In the genomic region with DNA sequence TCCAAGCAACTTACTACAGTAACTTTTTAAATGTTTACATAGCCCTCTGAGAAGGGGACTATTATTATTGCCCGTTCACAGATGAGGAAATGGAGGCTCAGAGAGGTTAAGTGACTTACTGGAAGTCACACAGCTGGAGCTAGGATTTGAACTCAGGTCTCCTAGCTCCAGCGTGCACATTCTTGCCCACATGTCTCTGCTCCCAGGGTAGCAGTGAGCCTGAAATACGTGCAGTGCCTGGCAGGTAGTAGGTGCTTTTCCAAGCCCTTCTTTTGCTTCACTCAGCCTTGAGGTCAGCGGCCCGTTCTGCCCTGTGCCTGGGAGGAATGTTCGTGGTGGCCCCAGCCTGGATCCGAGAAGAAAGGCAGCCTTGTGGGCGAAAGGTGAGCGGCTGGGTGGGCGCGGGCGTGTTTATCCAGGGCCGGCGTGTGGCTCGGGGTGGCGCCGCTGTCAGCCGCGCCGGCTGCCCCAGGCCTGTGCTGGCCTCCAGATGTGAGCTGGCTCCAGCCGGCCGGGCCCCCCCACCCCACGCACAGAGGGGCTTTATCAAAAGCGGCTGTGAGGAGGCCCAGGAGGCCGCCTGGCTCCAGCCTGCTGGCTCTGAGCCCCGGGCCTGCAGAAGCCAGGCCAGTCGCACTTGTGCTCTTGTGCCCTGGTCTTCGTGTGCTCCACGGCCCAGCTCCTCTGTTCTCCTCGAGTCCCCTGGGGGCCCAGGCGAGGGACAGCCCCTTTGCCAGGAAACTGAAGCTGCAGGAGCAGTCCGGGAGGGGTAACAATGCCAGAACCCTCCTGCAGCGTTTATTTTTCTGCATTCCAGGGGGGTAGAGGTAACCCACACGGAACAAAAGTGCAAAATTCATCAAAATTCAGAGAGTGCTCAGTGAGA, we compare ENCODE assay signal across 9 cellular contexts. TPM values are rescaled to one million over a fixed set of nuclear protein-coding genes. Genes with fewer than 3 reads are reported as not detected.
A peak's percentile ranks its signal among the peaks of the same experiment; 100 is the strongest.
DNase-seq lines count a peak whose midpoint lies in the region; ATAC-seq, FAIRE-seq and TF ChIP-seq lines count a peak whose summit lies in the region.
"Had no signal": no experiment of that assay in that cellular context is flagged by ENCODE, and none has a peak within 500 bp of the region (broad histone marks: within the 10 kb centered on the region; RNA-seq: fewer than 3 reads in every experiment).

No MANE protein-coding gene starts in this region.

- DNase-seq in GM23338 (ENCODE audit: low spot score): no peak
- peak; percentile 81 for DNase-seq in astrocyte of the spinal cord (ENCODE audit: low read depth, low spot score)
- DNase-seq in kidney: peak; percentile 85
- DNase-seq in germinal center (ENCODE audit: low spot score): no peak
- DNase-seq in HPDE6-E6E7 (ENCODE audit: extremely low spot score): no peak
- DNase-seq: activated CD4-positive, alpha-beta T cell treated with anti-CD3 and anti-CD28 coated beads, Interleukin-2, amount 10 ng/mL, durations not matched to agents 7 days and 5 days had no signal

- in situ Hi-C loops in astrocyte of the spinal cord (cut with HindIII; ENCODE audit: low sequenced_read_pairs): no loop called here

- no peak for TF ChIP-seq CTCF in GM23338 (conservative IDR thresholded peaks at IDR 0.05; ENCODE audit: low read depth in 2 of 2)
- TF ChIP-seq CTCF in astrocyte of the spinal cord (IDR thresholded peaks at IDR 0.05; ENCODE audit: low read depth, low read length): no peak
- TF ChIP-seq CTCF in kidney (IDR thresholded peaks at IDR 0.05; ENCODE audit: borderline replicate concordance, extremely low read depth, insufficient read depth): no peak

- no peaks in the 10 kb centered on the region for H3K36me3 ChIP-seq in GM23338 (ENCODE audit: insufficient read depth)
- no peaks in the 10 kb centered on the region for H3K36me3 ChIP-seq in kidney (ENCODE audit: control insufficient read depth in 1 of 2, insufficient read depth in 2 of 2, low read length in 2 of 2)
- no peaks in the 10 kb centered on the region for H3K36me3 ChIP-seq in skeletal muscle satellite cell (ENCODE audit: insufficient read depth, low read length)

- intact Hi-C loops in kidney (cut with DNase I): no loop called here

- FAIRE-seq in kidney (lab: Jason Lieb, UNC): no peak

- H2AFZ ChIP-seq in GM23338: peak overlapping the region; percentile 96

- H3K9me3 ChIP-seq in kidney (ENCODE audit: control insufficient read depth in 1 of 2, low read length in 2 of 2) (no peaks in the 10 kb centered on the region), skeletal muscle satellite cell (replicated peaks; ENCODE audit: low read length) (no peaks in the 10 kb centered on the region)

- H3K27ac Mint-ChIP-seq in GM23338: no peak overlapping the region
- H3K27ac Mint-ChIP-seq: activated CD4-positive, alpha-beta T cell treated with anti-CD3 and anti-CD28 coated beads, Interleukin-2, amount 10 ng/mL, durations not matched to agents 7 days and 5 days had no signal

- H4K20me1 ChIP-seq in GM23338 (replicated peaks; ENCODE audit: insufficient read depth): no peaks in the 10 kb centered on the region

- peaks cover 10% of the 10 kb centered on the region for H3K27me3 Mint-ChIP-seq in GM23338 (ENCODE audit: insufficient read depth, low read depth, poor library complexity)

- no peak overlapping the region for H3K4me3 Mint-ChIP-seq in GM23338
- H3K4me3 Mint-ChIP-seq: activated CD4-positive, alpha-beta T cell treated with anti-CD3 and anti-CD28 coated beads, Interleukin-2, amount 10 ng/mL, durations not matched to agents 7 days and 5 days had no signal

- H3K4me3 ChIP-seq in GM23338: no peak overlapping the region
- H3K4me3 ChIP-seq in astrocyte of the spinal cord (ENCODE audit: low read depth, low read length): no peak overlapping the region
- no peak overlapping the region for H3K4me3 ChIP-seq in kidney (ENCODE audit: low read length in 2 of 2)
- H3K4me3 ChIP-seq in skeletal muscle satellite cell (ENCODE audit: low read length): no peak overlapping the region

- peaks cover 6% of the 10 kb centered on the region for H3F3A ChIP-seq in GM23338 (replicated peaks; ENCODE audit: low read depth)

- peaks cover 8% of the 10 kb centered on the region for H3K4me1 Mint-ChIP-seq in GM23338
- H3K4me1 Mint-ChIP-seq: activated CD4-positive, alpha-beta T cell treated with anti-CD3 and anti-CD28 coated beads, Interleukin-2, amount 10 ng/mL, durations not matched to agents 7 days and 5 days had no signal

- H3K4me2 ChIP-seq in GM23338 (no peak overlapping the region), skeletal muscle satellite cell (ENCODE audit: low read length) (peak overlapping the region; percentile 54)

- no peaks in the 10 kb centered on the region for H3K9me2 ChIP-seq in GM23338 (ENCODE audit: insufficient read depth)

- no peaks in the 10 kb centered on the region for H3K9me3 Mint-ChIP-seq in GM23338
- H3K9me3 Mint-ChIP-seq: activated CD4-positive, alpha-beta T cell treated with anti-CD3 and anti-CD28 coated beads, Interleukin-2, amount 10 ng/mL, durations not matched to agents 7 days and 5 days had no signal

- H3K36me3 Mint-ChIP-seq in GM23338 (ENCODE audit: low read depth): no peaks in the 10 kb centered on the region

- no peaks in the 10 kb centered on the region for H3K79me2 ChIP-seq in GM23338 (replicated peaks; ENCODE audit: insufficient read depth)

- H3K27me3 ChIP-seq in GM23338 (ENCODE audit: insufficient read depth) (no peaks in the 10 kb centered on the region), skeletal muscle satellite cell (ENCODE audit: control insufficient read depth, insufficient read depth, low read length) (peaks cover 14% of the 10 kb centered on the region)

- H3K9ac ChIP-seq in kidney (ENCODE audit: low read length in 2 of 2) (no peak overlapping the region), skeletal muscle satellite cell (ENCODE audit: low read depth, low read length) (no peak overlapping the region)

- peak; percentile 65 for ATAC-seq in GM23338
- no peak for ATAC-seq in HG03280 (IDR thresholded peaks at IDR 0.05; ENCODE audit: unreplicated experiment)
- ATAC-seq in GM19463 (IDR thresholded peaks at IDR 0.05; ENCODE audit: unreplicated experiment): no peak

- H3K27ac ChIP-seq in GM23338 (ENCODE audit: low read depth): no peak overlapping the region
- H3K27ac ChIP-seq in kidney (ENCODE audit: low read depth in 2 of 2, low read length in 2 of 2): no peak overlapping the region

- H3K4me1 ChIP-seq in GM23338 (ENCODE audit: insufficient read depth) (peaks cover 5% of the 10 kb centered on the region; the same call in 1 of the 2 replicates), kidney (ENCODE audit: control insufficient read depth in 1 of 2, insufficient read depth in 1 of 2, low read depth in 1 of 2, low read length in 2 of 2) (peaks cover 4 to 10% of the 10 kb centered on the region in 2 donors), skeletal muscle satellite cell (ENCODE audit: control insufficient read depth, insufficient read depth, low read length) (peaks cover 13% of the 10 kb centered on the region)

TF ChIP-seq in GM23338, 12 proteins besides CTCF, POLR2A, EP300 and RAD21 (continues in another document):
- TF ChIP-seq EZH2 (IDR thresholded peaks at IDR 0.05; ENCODE audit: low read depth, unreplicated experiment) (no peak), POLR2AphosphoS5 (IDR thresholded peaks at IDR 0.05; ENCODE audit: low read depth) (no peak)

RNA-seq across cellular contexts. Expression of a gene that starts 58.1 kb away (rescaled TPM):
- 85.7 and 105 TPM in 2 replicates for total RNA-seq in GM23338 (2014; rRNA removed; shearing (Covaris generic))
- polyA plus RNA-seq in GM23338 (2016; fragmentation: Nextera tagmentation; extraction: Ambion mirVana): 293 and 302 TPM in 2 replicates
- total RNA-seq in kidney: 99.1 TPM
- polyA plus RNA-seq in kidney (ENCODE audit: insufficient read depth, low read depth, low replicate concordance): 105 TPM
- total RNA-seq in skeletal muscle satellite cell (2012; rRNA removed): 72.8 and 83.9 TPM in 2 replicates

Comparison
In these comparisons a context has a peak if more than half of its experiments do, and no peak if none do; other contexts are left out.
1. DNase-seq: peak in astrocyte of the spinal cord (single experiment) and kidney (single experiment); none in GM23338 (single experiment), germinal center (single experiment) and HPDE6-E6E7 (single experiment).